23 cellular contexts compared by ENCODE assay signal in the genomic region with DNA sequence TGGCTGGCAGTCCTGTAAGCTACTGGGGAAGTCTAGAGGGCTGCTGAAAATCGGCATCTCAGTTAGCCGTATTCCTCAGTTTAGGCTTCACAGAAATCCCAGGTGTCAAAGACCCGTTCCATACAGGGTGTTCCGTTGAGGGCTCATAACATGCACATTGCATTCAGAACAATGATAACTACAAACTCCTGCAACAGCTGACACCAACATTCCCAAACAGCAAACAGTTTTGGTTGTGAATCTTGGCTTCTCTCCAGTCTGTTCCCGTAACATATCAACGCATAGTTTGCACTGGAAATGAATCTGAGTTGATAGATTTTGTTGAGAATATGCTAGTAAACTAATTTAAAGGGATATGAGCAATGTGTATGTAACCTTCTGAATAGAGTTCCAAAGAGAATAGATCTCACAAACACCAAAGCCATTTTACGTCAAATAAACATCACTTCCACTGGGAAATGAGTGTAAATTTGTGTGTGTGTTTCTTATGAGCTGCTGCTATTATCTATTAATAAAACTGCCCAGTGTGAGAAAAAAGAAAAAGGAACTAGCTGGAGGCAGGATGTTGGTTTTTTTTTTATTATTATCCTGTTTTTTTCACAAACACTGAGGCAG. TPM values are rescaled to one million over a fixed set of nuclear protein-coding genes. Genes with fewer than 3 reads are reported as not detected.
A peak's percentile ranks its signal among the peaks of the same experiment; 100 is the strongest.
DNase-seq lines count a peak whose midpoint lies in the region; ATAC-seq, FAIRE-seq and TF ChIP-seq lines count a peak whose summit lies in the region.
"Had no signal": no experiment of that assay in that cellular context is flagged by ENCODE, and none has a peak within 500 bp of the region (broad histone marks: within the 10 kb centered on the region; RNA-seq: fewer than 3 reads in every experiment).

No MANE protein-coding gene starts in this region.

- DNase-seq in left ventricle myocardium inferior (no peak), left ventricle myocardium superior (no peak), H1 (ENCODE audit: low read depth in 1 of 2, low spot score in 2 of 2) (no peak), epidermal melanocyte (ENCODE audit: insufficient read length, low spot score) (no peak), COLO668 (lab: John Stamatoyannopoulos, UW; ENCODE audit: unreplicated experiment) (no peak)
- DNase-seq: Caco-2; CD4-positive, CD25-positive, alpha-beta regulatory T cell; DMS 273 treated with DMSO at 0.1 percent for 48 hours; MV-4-11; NCI-H1694; NCI-H2081 treated with DMSO at 0.1 percent for 48 hours; NCI-H446 treated with DMSO at 0.1 percent for 48 hours; NCI-H526 treated with DMSO at 0.1 percent for 48 hours; NK-92 treated with Interleukin-12 subunit alpha and Interleukin-12 subunit beta, amount 100 ng/mL, for 24 hours; T-helper 1 cell had no signal

- no peaks in the 10 kb centered on the region for H4K20me1 ChIP-seq in Loucy (ENCODE audit: insufficient read depth, low read length, poor library complexity, severe bottlenecking)
- H4K20me1 ChIP-seq in H1 (replicated peaks in 1 of 2; ENCODE audit: control insufficient read depth in 1 of 2, insufficient read depth in 2 of 2, low read length in 2 of 2): no peaks in the 10 kb centered on the region

- no peak overlapping the region for H3K4me3 ChIP-seq in left ventricle myocardium inferior
- H3K4me3 ChIP-seq in Loucy (ENCODE audit: low read length, poor library complexity, severe bottlenecking): no peak overlapping the region
- no peak overlapping the region for H3K4me3 ChIP-seq in H1 (ENCODE audit: extremely low read depth in 1 of 4, insufficient read depth in 2 of 4, low read depth in 3 of 4, low read length in 4 of 4)
- H3K4me3 ChIP-seq: SJSA1 had no signal

- no peak overlapping the region for H2BK15ac ChIP-seq in H1 (ENCODE audit: low read length)

- no peak overlapping the region for H4K5ac ChIP-seq in H1 (ENCODE audit: insufficient read length, low read depth, low read length)

- no peak overlapping the region for H3K23ac ChIP-seq in H1 (ENCODE audit: insufficient read length)

- H3K36me3 ChIP-seq in left ventricle myocardium inferior (no peaks in the 10 kb centered on the region), Loucy (ENCODE audit: insufficient read depth, low read length) (no peaks in the 10 kb centered on the region), H1 (ENCODE audit: control insufficient read depth in 2 of 4, insufficient read depth in 4 of 4, low read length in 3 of 4) (no peaks in the 10 kb centered on the region)
- H3K36me3 ChIP-seq: SJSA1 had no signal

- H2BK20ac ChIP-seq in H1 (ENCODE audit: low read length): no peak overlapping the region

- H2BK120ac ChIP-seq in H1 (replicated peaks; ENCODE audit: low read depth, low read length): no peak overlapping the region

- FAIRE-seq in H1 (lab: Jason Lieb, UNC): no peak
- FAIRE-seq: A204.1, G401.6, GM19239, H54 had no signal

- no peaks in the 10 kb centered on the region for H3K23me2 ChIP-seq in H1 (ENCODE audit: low read depth, low read length)

- no peak overlapping the region for H2BK12ac ChIP-seq in H1 (ENCODE audit: low read depth, low read length)

- H3K4me2 ChIP-seq in Loucy (ENCODE audit: low read depth, low read length, poor library complexity, severe bottlenecking): no peak overlapping the region
- H3K4me2 ChIP-seq in H1 (ENCODE audit: insufficient read depth in 1 of 2, low read depth in 2 of 2, low read length in 2 of 2): no peak overlapping the region

- TF ChIP-seq EP300 in H1 (IDR thresholded peaks at IDR 0.05; ENCODE audit: borderline replicate concordance in 1 of 2, low read depth in 2 of 2, low read length in 2 of 2): no peak

- H2AK5ac ChIP-seq in H1 (ENCODE audit: low read depth, low read length): no peak overlapping the region

- no peak for TF ChIP-seq POLR2A in H1 (IDR thresholded peaks at IDR 0.05; ENCODE audit: control extremely low read depth in 1 of 2, low read depth in 2 of 2, low read length in 2 of 2)

- H3K27me3 ChIP-seq in left ventricle myocardium inferior (ENCODE audit: low read depth) (no peaks in the 10 kb centered on the region), Loucy (ENCODE audit: insufficient read depth, low read length, poor library complexity, severe bottlenecking) (no peaks in the 10 kb centered on the region), H1 (replicated peaks in 1 of 4; ENCODE audit: control insufficient read depth in 3 of 4, extremely low read depth in 1 of 4, insufficient read depth in 3 of 4, low read length in 3 of 4) (no peaks in the 10 kb centered on the region)
- H3K27me3 ChIP-seq: SJSA1 had no signal

- no peaks in the 10 kb centered on the region for H3K79me1 ChIP-seq in H1 (ENCODE audit: low read depth, low read length)

- no peak overlapping the region for H4K91ac ChIP-seq in H1 (replicated peaks; ENCODE audit: insufficient read length, low read length)

- peak overlapping the region; percentile 25 for H3K9ac ChIP-seq in Loucy (ENCODE audit: low read depth, low read length, poor library complexity, severe bottlenecking)
- no peak overlapping the region for H3K9ac ChIP-seq in H1 (replicated peaks in 1 of 4; ENCODE audit: extremely low read depth in 1 of 4, low read depth in 3 of 4, low read length in 3 of 4)

- TF ChIP-seq RAD21 in H1 (IDR thresholded peaks at IDR 0.05 in 1 of 2, conservative IDR thresholded peaks at IDR 0.05 in 1 of 2; ENCODE audit: low read depth in 2 of 2, low read length in 2 of 2): no peak

- no peak overlapping the region for H3K56ac ChIP-seq in H1 (replicated peaks; ENCODE audit: insufficient read length, low read depth, low read length)

- H4K8ac ChIP-seq in H1 (ENCODE audit: extremely low read depth, insufficient read depth, low read length): no peak overlapping the region

- H3K27ac ChIP-seq in left ventricle myocardium inferior (replicated peaks) (peak overlapping the region; percentile 37), H1 (ENCODE audit: low read depth, low read length) (no peak overlapping the region)
- H3K27ac ChIP-seq: SJSA1 had no signal

- H3K18ac ChIP-seq in H1 (ENCODE audit: extremely low read depth, low read length): no peak overlapping the region

- H3K9me3 ChIP-seq in left ventricle myocardium inferior (replicated peaks) (no peaks in the 10 kb centered on the region), Loucy (ENCODE audit: insufficient read depth, low read depth, low read length) (no peaks in the 10 kb centered on the region), H1 (ENCODE audit: insufficient read depth in 2 of 2, low read depth in 1 of 2, low read length in 1 of 2) (no peaks in the 10 kb centered on the region)
- H3K9me3 ChIP-seq: Caco-2, SJSA1 had no signal

- 93% methylated on average over 7 of the region's 7 CpGs; no CpG with 5 or more reads in 1 of the 2 experiments for WGBS in H1 (ENCODE audit: extremely low coverage in 1 of 2, insufficient coverage in 1 of 2, insufficient read length in 1 of 2, insufficient replicate concordance in 2 of 2, low coverage in 1 of 2, low lambda C conversion rate in 2 of 2, missing lambda C conversion rate in 1 of 2), 2 experiments

- H2AFZ ChIP-seq in Loucy (ENCODE audit: low read length) (0 out of 2 replicates have a peak overlapping the region, but pooled peaks have one; percentile 10), H1 (ENCODE audit: low read length) (0 out of 2 replicates have a peak overlapping the region, but pooled peaks have one; percentile 36)

- no peak overlapping the region for H3K4ac ChIP-seq in H1 (replicated peaks; ENCODE audit: insufficient read length, low read depth, low read length)

- H3F3A ChIP-seq in Loucy (ENCODE audit: low read depth): no peaks in the 10 kb centered on the region

- ATAC-seq in left ventricle myocardium superior (no peak), HG02642 (IDR thresholded peaks at IDR 0.05; ENCODE audit: poor library complexity, unreplicated experiment) (no peak)
- ATAC-seq: Panc1 had no signal

- H3K79me2 ChIP-seq in Loucy (ENCODE audit: insufficient read depth, low read length) (no peaks in the 10 kb centered on the region), H1 (ENCODE audit: control insufficient read depth in 1 of 2, insufficient read depth in 2 of 2, low read length in 2 of 2) (no peaks in the 10 kb centered on the region)

- H3K4me1 ChIP-seq in left ventricle myocardium inferior (peaks cover 12% of the 10 kb centered on the region), Loucy (ENCODE audit: insufficient read depth, low read length, poor library complexity, severe bottlenecking) (peaks cover 29% of the 10 kb centered on the region), H1 (replicated peaks in 1 of 4; ENCODE audit: control insufficient read depth in 3 of 4, insufficient read depth in 4 of 4, low read length in 3 of 4) (no peaks in the 10 kb centered on the region; a peak in 1 of 7 replicates)
- H3K4me1 ChIP-seq: Caco-2 had no signal

- CTCF ChIA-PET in H1 (lab: Charles Lee; ENCODE audit: partially characterized antibody): interaction anchor here (0.9 to 1.7 kb wide), 5 partner anchors 9 to 544 kb away, joined by 3 to 6 read pairs (median 4); no protein-coding TSS in a partner anchor

- POLR2A ChIA-PET in H1 (lab: Charles Lee; ENCODE audit: partially characterized antibody): no interaction called here

- H3K9me2 ChIP-seq in Loucy (replicated peaks; ENCODE audit: low read depth, low read length): no peaks in the 10 kb centered on the region

- intact Hi-C loops in left ventricle myocardium inferior (cut with micrococcal nuclease) (no loop called here), left ventricle myocardium superior (cut with micrococcal nuclease) (no loop called here)

- no peak overlapping the region for H3K14ac ChIP-seq in H1 (ENCODE audit: insufficient read length)

- TF ChIP-seq CTCF in left ventricle myocardium inferior (IDR thresholded peaks at IDR 0.05; ENCODE audit: borderline replicate concordance) (no peak), Loucy (conservative IDR thresholded peaks at IDR 0.05; ENCODE audit: low read length) (no peak), H1 (IDR thresholded peaks at IDR 0.05; ENCODE audit: control extremely low read depth in 1 of 3, insufficient read depth in 1 of 3, low read depth in 1 of 3, low read length in 3 of 3) (no peak)

- H2BK5ac ChIP-seq in H1 (ENCODE audit: low read depth, low read length): no peak overlapping the region

TF ChIP-seq in H1, 55 proteins besides CTCF, POLR2A, EP300 and RAD21 (continues in another document):
- TF ChIP-seq CHD2 (IDR thresholded peaks at IDR 0.05; ENCODE audit: low read length): no peak
- no peak for TF ChIP-seq EZH2 (IDR thresholded peaks at IDR 0.05; ENCODE audit: low read depth, low read length, severe bottlenecking)
- TF ChIP-seq KDM5A (IDR thresholded peaks at IDR 0.05; ENCODE audit: low read length): no peak
- TF ChIP-seq BACH1 (IDR thresholded peaks at IDR 0.05; ENCODE audit: low read length): no peak

RNA-seq across cellular contexts. Expression of gene ACKR3, which starts 52.1 kb away (rescaled TPM):
- total RNA-seq in left ventricle myocardium inferior: 39.3 TPM
- 25.4 TPM for total RNA-seq in left ventricle myocardium superior
- 0.73 and 1.4 TPM in 2 replicates for total RNA-seq in H1 (2021; fragmentation: NEBNext Ultra II Directional; extraction: Animal tissue kit (Norgen Biotek cat#: 25700))
- 22.3 and 24.4 TPM in 2 replicates for polyA plus RNA-seq in H1 (2011; rRNA removed)
- polyA plus RNA-seq in H1 (2011; cell fraction: cytosol; rRNA removed): 13.8 TPM
- 20.1 TPM for polyA plus RNA-seq in H1 (2011; cell fraction: nucleus; rRNA removed)
- polyA plus RNA-seq in H1 (2012, experiment 1 of 2): 2.5 to 3.7 TPM (median 2.9 TPM) in 4 replicates
- polyA plus RNA-seq in H1 (2012, experiment 2 of 2): 3.0 TPM
- 1.8 TPM for polyA plus RNA-seq in H1 (2013, experiment 1 of 2)
- 1.9 TPM for polyA plus RNA-seq in H1 (2013, experiment 2 of 2)
- 16.7 and 31.3 TPM in 2 replicates for polyA minus RNA-seq in H1 (2011; rRNA and poly(A)+ RNA removed)
- polyA minus RNA-seq in H1 (2011; cell fraction: cytosol; rRNA and poly(A)+ RNA removed): 3.8 TPM
- polyA minus RNA-seq in H1 (2011; cell fraction: nucleus; rRNA and poly(A)+ RNA removed): 3.8 TPM

Comparison
In these comparisons a context has a peak if more than half of its experiments do, and no peak if none do; other contexts are left out.
1. RNA of gene ACKR3, which starts 52.1 kb away (total RNA-seq): 39.3 TPM in left ventricle myocardium inferior (single experiment) and 25.4 TPM in left ventricle myocardium superior (single experiment); 0.73 to 1.4 TPM in H1; every median in the first group is over 10 times any median in the second.